ENCODE assay signal across 18 cellular contexts in the genomic region with DNA sequence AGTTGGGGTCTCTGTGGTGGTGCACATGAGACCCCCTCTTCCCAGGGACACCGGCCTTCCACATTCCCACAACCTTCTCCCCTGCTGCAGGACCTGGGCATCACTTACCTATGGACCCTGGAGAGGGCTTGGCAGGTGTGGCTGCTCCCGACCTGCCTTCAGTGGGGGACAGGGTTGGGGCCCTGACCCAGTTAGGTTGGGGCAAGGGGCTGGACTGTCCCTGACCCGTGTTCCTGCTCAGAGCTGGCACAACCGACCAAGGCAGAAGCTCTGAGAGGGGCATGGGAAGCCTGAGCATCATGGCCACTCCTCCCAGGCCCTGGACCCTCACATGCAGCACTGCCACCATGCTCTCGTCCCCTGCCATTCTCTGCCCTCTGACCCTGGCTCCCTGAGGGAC. TPM values are rescaled to one million over a fixed set of nuclear protein-coding genes. Genes with fewer than 3 reads are reported as not detected.
DNase-seq lines count a peak whose midpoint lies in the region; ATAC-seq and TF ChIP-seq lines count a peak whose summit lies in the region.
"Had no signal": no experiment of that assay in that cellular context is flagged by ENCODE, and none has a peak within 500 bp of the region (broad histone marks: within the 10 kb centered on the region; RNA-seq: fewer than 3 reads in every experiment).

No MANE protein-coding gene starts in this region.

- H3K9me3 ChIP-seq in RWPE2 (ENCODE audit: severe bottlenecking) (no peaks in the 10 kb centered on the region), left ventricle myocardium inferior (replicated peaks) (no peaks in the 10 kb centered on the region)

- TF ChIP-seq CTCF in RWPE2 (IDR thresholded peaks at IDR 0.05; ENCODE audit: poor library complexity, severe bottlenecking): no peak
- no peak for TF ChIP-seq CTCF in left ventricle myocardium inferior (IDR thresholded peaks at IDR 0.05; ENCODE audit: borderline replicate concordance)

- no peaks in the 10 kb centered on the region for H3K27me3 Mint-ChIP-seq in activated T-cell treated with anti-CD3 and anti-CD28 coated beads, Interleukin-2, amount 50 U/mL, for 24 hours
- no peaks in the 10 kb centered on the region for H3K27me3 Mint-ChIP-seq in activated T-cell treated with anti-CD3 and anti-CD28 coated beads, Interleukin-2, amount 50 U/mL, for 4 hours (ENCODE audit: low read depth)
- H3K27me3 Mint-ChIP-seq: activated naive CD8-positive, alpha-beta T cell; stimulated activated naive CD8-positive, alpha-beta T cell treated with anti-CD3 and anti-CD28 coated beads, Interleukin-15, amount 100 ng/mL, for 72 hours had no signal

- H3K36me3 ChIP-seq in RWPE2 (ENCODE audit: low read depth) (0 out of 2 replicates have a peak, but pooled peaks cover 9% of the 10 kb centered on the region), left ventricle myocardium inferior (no peaks in the 10 kb centered on the region)
- H3K36me3 ChIP-seq: brain microvascular endothelial cell had no signal

- no peak for DNase-seq in activated T-cell treated with anti-CD3 and anti-CD28 coated beads, Interleukin-2, amount 50 U/mL, for 24 hours
- DNase-seq in activated T-cell treated with anti-CD3 and anti-CD28 coated beads, Interleukin-2, amount 50 U/mL, for 4 hours: no peak
- DNase-seq in RWPE2 (ENCODE audit: low spot score) (no peak), left ventricle myocardium inferior (no peak), middle frontal gyrus (ENCODE audit: extremely low spot score, low spot score) (no peak), 8988T (no peak)
- no peak for DNase-seq in stimulated activated effector memory CD8-positive, alpha-beta T cell treated with anti-CD3 and anti-CD28 coated beads, Interleukin-12 subunit alpha, Interleukin-12 subunit beta, amount 100 ng/mL, for 72 hours (ENCODE audit: low spot score in 2 of 2)
- DNase-seq: brain microvascular endothelial cell; COR-L47; effector CD4-positive, alpha-beta T cell; hippocampal formation; NCI-H1105; NCI-H2171; NCI-H82; stimulated activated naive CD8-positive, alpha-beta T cell treated with anti-CD3 and anti-CD28 coated beads, Interleukin-15, amount 100 ng/mL, for 72 hours had no signal

- no peaks in the 10 kb centered on the region for H3K27me3 ChIP-seq in RWPE2 (ENCODE audit: insufficient read depth, poor library complexity, severe bottlenecking)
- no peaks in the 10 kb centered on the region for H3K27me3 ChIP-seq in left ventricle myocardium inferior (ENCODE audit: low read depth)
- H3K27me3 ChIP-seq: brain microvascular endothelial cell had no signal

- no peak for ATAC-seq in activated T-cell treated with anti-CD3 and anti-CD28 coated beads, Interleukin-2, amount 50 U/mL, for 4 hours
- ATAC-seq in RWPE2 (ENCODE audit: low read depth) (no peak), HG02623 (IDR thresholded peaks at IDR 0.05; ENCODE audit: unreplicated experiment) (no peak)
- ATAC-seq in stimulated activated effector memory CD8-positive, alpha-beta T cell treated with anti-CD3 and anti-CD28 coated beads, Interleukin-12 subunit alpha, Interleukin-12 subunit beta, amount 100 ng/mL, for 72 hours: no peak
- ATAC-seq: stimulated activated naive CD8-positive, alpha-beta T cell treated with anti-CD3 and anti-CD28 coated beads, Interleukin-15, amount 100 ng/mL, for 72 hours; WTC11 had no signal

- H3K4me1 Mint-ChIP-seq in activated T-cell treated with anti-CD3 and anti-CD28 coated beads, Interleukin-2, amount 50 U/mL, for 24 hours (ENCODE audit: low read depth): peaks cover 85% of the 10 kb centered on the region
- peaks cover 86% of the 10 kb centered on the region for H3K4me1 Mint-ChIP-seq in activated T-cell treated with anti-CD3 and anti-CD28 coated beads, Interleukin-2, amount 50 U/mL, for 4 hours (ENCODE audit: low read depth)
- H3K4me1 Mint-ChIP-seq in stimulated activated effector memory CD8-positive, alpha-beta T cell treated with anti-CD3 and anti-CD28 coated beads, Interleukin-12 subunit alpha, Interleukin-12 subunit beta, amount 100 ng/mL, for 72 hours: peaks cover 92% of the 10 kb centered on the region

- H3K36me3 Mint-ChIP-seq in activated T-cell treated with anti-CD3 and anti-CD28 coated beads, Interleukin-2, amount 50 U/mL, for 24 hours (ENCODE audit: low read depth): peaks cover 52% of the 10 kb centered on the region
- H3K36me3 Mint-ChIP-seq in activated T-cell treated with anti-CD3 and anti-CD28 coated beads, Interleukin-2, amount 50 U/mL, for 4 hours (ENCODE audit: insufficient read depth): peaks cover 8% of the 10 kb centered on the region
- H3K36me3 Mint-ChIP-seq in stimulated activated effector memory CD8-positive, alpha-beta T cell treated with anti-CD3 and anti-CD28 coated beads, Interleukin-12 subunit alpha, Interleukin-12 subunit beta, amount 100 ng/mL, for 72 hours: peaks cover 25% of the 10 kb centered on the region
- H3K36me3 Mint-ChIP-seq: activated naive CD8-positive, alpha-beta T cell had no signal

- H3K4me3 Mint-ChIP-seq in activated T-cell treated with anti-CD3 and anti-CD28 coated beads, Interleukin-2, amount 50 U/mL, for 24 hours: no peak overlapping the region
- no peak overlapping the region for H3K4me3 Mint-ChIP-seq in activated T-cell treated with anti-CD3 and anti-CD28 coated beads, Interleukin-2, amount 50 U/mL, for 4 hours
- H3K4me3 Mint-ChIP-seq in stimulated activated effector memory CD8-positive, alpha-beta T cell treated with anti-CD3 and anti-CD28 coated beads, Interleukin-12 subunit alpha, Interleukin-12 subunit beta, amount 100 ng/mL, for 72 hours: no peak overlapping the region
- H3K4me3 Mint-ChIP-seq: WTC11 had no signal

- H3K27ac Mint-ChIP-seq in activated T-cell treated with anti-CD3 and anti-CD28 coated beads, Interleukin-2, amount 50 U/mL, for 24 hours: peak overlapping the region; percentile 40
- peak overlapping the region; percentile 96 for H3K27ac Mint-ChIP-seq in stimulated activated effector memory CD8-positive, alpha-beta T cell treated with anti-CD3 and anti-CD28 coated beads, Interleukin-12 subunit alpha, Interleukin-12 subunit beta, amount 100 ng/mL, for 72 hours
- H3K27ac Mint-ChIP-seq: WTC11 had no signal

- peak overlapping the region; percentile 67 for H3K27ac ChIP-seq in RWPE2 (ENCODE audit: poor library complexity, severe bottlenecking)
- H3K27ac ChIP-seq in left ventricle myocardium inferior (replicated peaks): peak overlapping the region; percentile 12
- H3K27ac ChIP-seq: brain microvascular endothelial cell had no signal

- H3K4me1 ChIP-seq in RWPE2 (ENCODE audit: insufficient read depth, poor library complexity, severe bottlenecking) (peaks cover 47% of the 10 kb centered on the region), left ventricle myocardium inferior (peaks cover 59% of the 10 kb centered on the region)

- no peak overlapping the region for H3K4me3 ChIP-seq in RWPE2 (ENCODE audit: severe bottlenecking)
- H3K4me3 ChIP-seq in left ventricle myocardium inferior: no peak overlapping the region

- H3K9me3 Mint-ChIP-seq in activated T-cell treated with anti-CD3 and anti-CD28 coated beads, Interleukin-2, amount 50 U/mL, for 24 hours: no peaks in the 10 kb centered on the region
- H3K9me3 Mint-ChIP-seq in activated T-cell treated with anti-CD3 and anti-CD28 coated beads, Interleukin-2, amount 50 U/mL, for 4 hours: no peaks in the 10 kb centered on the region
- H3K9me3 Mint-ChIP-seq in stimulated activated effector memory CD8-positive, alpha-beta T cell treated with anti-CD3 and anti-CD28 coated beads, Interleukin-12 subunit alpha, Interleukin-12 subunit beta, amount 100 ng/mL, for 72 hours: no peaks in the 10 kb centered on the region
- H3K9me3 Mint-ChIP-seq: stimulated activated naive CD8-positive, alpha-beta T cell treated with anti-CD3 and anti-CD28 coated beads, Interleukin-15, amount 100 ng/mL, for 72 hours; WTC11 had no signal

- intact Hi-C loops in left ventricle myocardium inferior (cut with micrococcal nuclease): no loop called here

RNA-seq across cellular contexts. Expression of a gene that starts 6.1 kb away (rescaled TPM):
- 10 to 100 TPM; 75.5 to 86.9 (median 80.7) TPM for total RNA-seq in activated T-cell treated with anti-CD3 and anti-CD28 coated beads, Interleukin-2, amount 50 U/mL, for 4 hours
- 12.6 TPM for total RNA-seq in left ventricle myocardium inferior

RNA-seq across cellular contexts. Expression of a gene that starts 9.0 kb away (rescaled TPM):
- 10 to 100 TPM; 75.9 to 77.6 (median 76.5) TPM for total RNA-seq in activated T-cell treated with anti-CD3 and anti-CD28 coated beads, Interleukin-2, amount 50 U/mL, for 4 hours
- total RNA-seq in left ventricle myocardium inferior: 31.0 TPM
